ENCODE assay signal across 21 cellular contexts in genomic region chr7:105212236-105212635, GRCh38.
DNase-seq lines count a peak whose midpoint lies in the region; ATAC-seq and TF ChIP-seq lines count a peak whose summit lies in the region.
"Had no signal": no experiment of that assay in that cellular context is flagged by ENCODE, and none has a peak within 500 bp of the region (broad histone marks: within the 10 kb centered on the region; RNA-seq: fewer than 3 reads in every experiment).

No MANE protein-coding gene starts in this region.

- H3K9me3 Mint-ChIP-seq in natural killer cell (no peaks in the 10 kb centered on the region), activated B cell treated with CpG ODN at 0.5 μM for 24 hours (no peaks in the 10 kb centered on the region), naive B cell (no peaks in the 10 kb centered on the region)
- no peaks in the 10 kb centered on the region for H3K9me3 Mint-ChIP-seq in natural killer cell treated with Interleukin-12 subunit alpha and Interleukin-12 subunit beta and Interleukin-15 and Interleukin-18, amount 100 ng/mL, for 72 hours
- H3K9me3 Mint-ChIP-seq: HFFc6 had no signal

- no peaks in the 10 kb centered on the region for H3K9me3 ChIP-seq in BE2C

- CTCF ChIA-PET in activated B cell treated with CpG ODN at 0.5 μM for 24 hours (lab: Charles Lee): no interaction called here

- H3K4me1 ChIP-seq in BE2C: peaks cover 7% of the 10 kb centered on the region

- H3K27ac Mint-ChIP-seq in natural killer cell: peak overlapping the region; percentile 59 to 66
- no peak overlapping the region for H3K27ac Mint-ChIP-seq in natural killer cell treated with Interleukin-12 subunit alpha and Interleukin-12 subunit beta and Interleukin-15 and Interleukin-18, amount 100 ng/mL, for 72 hours
- peak overlapping the region; percentile 41 for H3K27ac Mint-ChIP-seq in activated B cell treated with CpG ODN at 0.5 μM for 24 hours
- peak overlapping the region in 4 of 6 donors; percentile 62 to 88 (median 80) for H3K27ac Mint-ChIP-seq in naive B cell
- H3K27ac Mint-ChIP-seq: HFFc6 had no signal

- intact Hi-C loops in natural killer cell (cut with micrococcal nuclease): loop anchor here (10.0 kb wide), 1 partner anchor 53 kb away; no protein-coding TSS in a partner anchor
- intact Hi-C loops in activated B cell treated with CpG ODN at 0.5 μM for 24 hours (cut with micrococcal nuclease): loop anchor here (5.0 kb wide), 1 partner anchor 35 kb away; no protein-coding TSS in a partner anchor

- DNase-seq in natural killer cell (no peak), activated B cell treated with CpG ODN at 0.5 μM for 24 hours (no peak), naive B cell (no peak), NCI-H524 (lab: John Stamatoyannopoulos, UW) (no peak), BE2C (no peak)
- DNase-seq in natural killer cell treated with Interleukin-12 subunit alpha and Interleukin-12 subunit beta and Interleukin-15 and Interleukin-18, amount 100 ng/mL, for 72 hours (ENCODE audit: low spot score): no peak
- DNase-seq: ACHN, C1 segment of cervical spinal cord, COR-L47, DMS79, H7, HFFc6, NCI-H1105, NCI-H2081, NCI-H2171, NCI-H345, NCI-H524 treated with DMSO at 0.1 percent for 48 hours, OCI-M1, SJCRH30 had no signal

- no peaks in the 10 kb centered on the region for H3K36me3 Mint-ChIP-seq in natural killer cell
- no peaks in the 10 kb centered on the region for H3K36me3 Mint-ChIP-seq in natural killer cell treated with Interleukin-12 subunit alpha and Interleukin-12 subunit beta and Interleukin-15 and Interleukin-18, amount 100 ng/mL, for 72 hours
- peaks cover 3% of the 10 kb centered on the region for H3K36me3 Mint-ChIP-seq in activated B cell treated with CpG ODN at 0.5 μM for 24 hours (ENCODE audit: low read depth)
- H3K36me3 Mint-ChIP-seq in naive B cell: peaks cover 0 to 4% of the 10 kb centered on the region in 2 donors

- ATAC-seq in natural killer cell (no peak), activated B cell treated with CpG ODN at 0.5 μM for 24 hours (ENCODE audit: low read depth) (no peak), naive B cell (ENCODE audit: low read depth in 2 of 2) (no peak), HG02870 (IDR thresholded peaks at IDR 0.05; ENCODE audit: unreplicated experiment) (no peak), HG03354 (IDR thresholded peaks at IDR 0.05; ENCODE audit: poor library complexity, severe bottlenecking, unreplicated experiment) (no peak)
- no peak for ATAC-seq in natural killer cell treated with Interleukin-12 subunit alpha and Interleukin-12 subunit beta and Interleukin-15 and Interleukin-18, amount 100 ng/mL, for 72 hours

- H3K27me3 ChIP-seq in BE2C: no peaks in the 10 kb centered on the region
- H3K27me3 ChIP-seq: SJCRH30 had no signal

- H3K4me3 ChIP-seq in BE2C (ENCODE audit: low read depth, low read length): no peak overlapping the region
- H3K4me3 ChIP-seq: SJCRH30 had no signal

- H3K4me3 Mint-ChIP-seq in natural killer cell: no peak overlapping the region
- H3K4me3 Mint-ChIP-seq in natural killer cell treated with Interleukin-12 subunit alpha and Interleukin-12 subunit beta and Interleukin-15 and Interleukin-18, amount 100 ng/mL, for 72 hours: no peak overlapping the region
- H3K4me3 Mint-ChIP-seq in activated B cell treated with CpG ODN at 0.5 μM for 24 hours: no peak overlapping the region
- no peak overlapping the region for H3K4me3 Mint-ChIP-seq in naive B cell
- H3K4me3 Mint-ChIP-seq: HFFc6 had no signal

- no peak for TF ChIP-seq CTCF in natural killer cell (IDR thresholded peaks at IDR 0.05)
- TF ChIP-seq CTCF in activated B cell treated with CpG ODN at 0.5 μM for 24 hours (IDR thresholded peaks at IDR 0.05): no peak
- TF ChIP-seq CTCF in BE2C (IDR thresholded peaks at IDR 0.05; ENCODE audit: low read depth, low read length): no peak

- H3K27me3 Mint-ChIP-seq in natural killer cell (ENCODE audit: low read depth in 2 of 2) (no peaks in the 10 kb centered on the region), activated B cell treated with CpG ODN at 0.5 μM for 24 hours (no peaks in the 10 kb centered on the region), naive B cell (no peaks in the 10 kb centered on the region)
- H3K27me3 Mint-ChIP-seq in natural killer cell treated with Interleukin-12 subunit alpha and Interleukin-12 subunit beta and Interleukin-15 and Interleukin-18, amount 100 ng/mL, for 72 hours: no peaks in the 10 kb centered on the region

- POLR2A ChIA-PET in activated B cell treated with CpG ODN at 0.5 μM for 24 hours (lab: Charles Lee): no interaction called here

- H3K4me1 Mint-ChIP-seq in natural killer cell (peaks cover 88 to 91% of the 10 kb centered on the region in 2 donors), activated B cell treated with CpG ODN at 0.5 μM for 24 hours (peaks cover 86% of the 10 kb centered on the region), naive B cell (peaks cover 72 to 91% (median 77%) of the 10 kb centered on the region in 3 donors)
- peaks cover 66 to 84% of the 10 kb centered on the region in 2 donors for H3K4me1 Mint-ChIP-seq in natural killer cell treated with Interleukin-12 subunit alpha and Interleukin-12 subunit beta and Interleukin-15 and Interleukin-18, amount 100 ng/mL, for 72 hours (ENCODE audit: low read depth in 2 of 2)

- no peaks in the 10 kb centered on the region for H3K36me3 ChIP-seq in BE2C
- H3K36me3 ChIP-seq: SJCRH30 had no signal

Comparison
In these comparisons a context has a peak if more than half of its experiments do, and no peak if none do; other contexts are left out.
1. H3K27ac Mint-ChIP-seq: peak in natural killer cell (2 of 2), activated B cell treated with CpG ODN at 0.5 μM for 24 hours (single experiment) and naive B cell (4 of 6); none in natural killer cell treated with Interleukin-12 subunit alpha and Interleukin-12 subunit beta and Interleukin-15 and Interleukin-18, amount 100 ng/mL, for 72 hours (0 of 2).